In the genomic region with DNA sequence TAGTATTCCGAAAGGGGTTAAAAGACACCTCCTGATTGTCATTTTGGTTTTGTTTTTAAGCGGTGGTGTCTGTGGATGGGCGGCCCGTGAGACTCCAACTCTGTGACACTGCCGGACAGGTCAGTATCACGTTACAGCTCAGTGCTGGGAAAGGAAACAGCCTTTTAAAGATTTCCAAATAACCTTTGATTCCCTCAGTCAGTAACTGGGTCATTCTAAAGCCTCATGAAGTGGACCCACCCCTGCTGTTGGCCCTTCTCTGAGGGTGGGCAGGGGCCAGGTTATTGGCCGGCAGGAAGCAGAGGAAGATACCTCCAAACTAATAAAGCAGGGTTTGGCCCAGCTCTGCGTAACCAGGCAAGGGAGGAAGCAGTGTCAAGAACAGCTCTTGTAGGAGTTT, we compare ENCODE assay signal across 11 cellular contexts. TPM values are rescaled to one million over a fixed set of nuclear protein-coding genes. Genes with fewer than 3 reads are reported as not detected.
DNase-seq lines count a peak whose midpoint lies in the region; ATAC-seq and TF ChIP-seq lines count a peak whose summit lies in the region.
"Had no signal": no experiment of that assay in that cellular context is flagged by ENCODE, and none has a peak within 500 bp of the region (broad histone marks: within the 10 kb centered on the region; RNA-seq: fewer than 3 reads in every experiment).

No MANE protein-coding gene starts in this region.

- DNase-seq in IMR-90 = no peak
- DNase-seq in mesothelial cell of epicardium (ENCODE audit: low spot score in 2 of 2, unreplicated experiment in 2 of 2) = no peak
- no peak for DNase-seq in stomach
- DNase-seq in epidermal melanocyte (ENCODE audit: insufficient read length, low spot score) = no peak
- no peak for DNase-seq in stimulated activated CD8-positive, alpha-beta memory T cell treated with anti-CD3 and anti-CD28 coated beads, Interleukin-4, amount 100 ng/mL, for 48 hours
- no peak for DNase-seq in DMS114 treated with DMSO at 0.1 percent for 48 hours (lab: John Stamatoyannopoulos, UW; ENCODE audit: unreplicated experiment)
- DNase-seq: NCI-H1092 treated with DMSO at 0.1 percent for 48 hours, SW 1271 had no signal

- no peak for TF ChIP-seq EP300 in stomach (IDR thresholded peaks at IDR 0.05)

- H3K4me2 ChIP-seq in IMR-90 (ENCODE audit: low read depth, low read length) = peak overlapping the region; percentile 59; the same call in 1 of the 2 replicates

- H3K27ac ChIP-seq in IMR-90 (ENCODE audit: insufficient read depth, low read length) (no peak overlapping the region), cingulate gyrus (ENCODE audit: low read depth, low read length) (peak overlapping the region; percentile 95), stomach (peak overlapping the region; percentile 2 to 98 (median 95))
- H3K27ac ChIP-seq: neutrophil had no signal

- H3K4ac ChIP-seq in IMR-90 (ENCODE audit: low read depth, low read length) = no peak overlapping the region

- no peak overlapping the region for H2BK120ac ChIP-seq in IMR-90 (ENCODE audit: low read depth, low read length)

- H2BK15ac ChIP-seq in IMR-90 (ENCODE audit: low read depth, low read length) = no peak overlapping the region

- H3K9me1 ChIP-seq in IMR-90 (ENCODE audit: insufficient read depth, low read length) = no peaks in the 10 kb centered on the region

- H3K27ac Mint-ChIP-seq in mesothelial cell of epicardium = peak overlapping the region; percentile 86

- no peaks in the 10 kb centered on the region for H4K20me1 ChIP-seq in IMR-90 (ENCODE audit: insufficient read depth, low read length)

- intact Hi-C loops in IMR-90 (cut with micrococcal nuclease) (loop anchor here (5.0 to 10.0 kb wide), 2 partner anchors 225 to 517 kb away; no protein-coding TSS in a partner anchor), stomach (cut with DNase I; ENCODE audit: low total_unique reads) (loop anchor here (10.0 kb wide), 1 partner anchor 487 kb away; no protein-coding TSS in a partner anchor)

- no peak overlapping the region for H3K9ac ChIP-seq in IMR-90 (ENCODE audit: low read depth, low read length)

- H3K9me3 ChIP-seq in IMR-90 (ENCODE audit: control insufficient read depth, insufficient read depth, low read length) = no peaks in the 10 kb centered on the region
- H3K9me3 ChIP-seq in stomach = no peaks in the 10 kb centered on the region
- H3K9me3 ChIP-seq: neutrophil had no signal

- H2BK20ac ChIP-seq in IMR-90 (ENCODE audit: low read depth, low read length) = no peak overlapping the region

- TF ChIP-seq POLR2A in IMR-90 (IDR thresholded peaks at IDR 0.05; ENCODE audit: low read depth, low read length) = no peak
- no peak for TF ChIP-seq POLR2A in stomach (IDR thresholded peaks at IDR 0.05)

- H3K36me3 Mint-ChIP-seq in mesothelial cell of epicardium = peaks cover 20% of the 10 kb centered on the region

- no peak for TF ChIP-seq CTCF in IMR-90 (conservative IDR thresholded peaks at IDR 0.05; ENCODE audit: low read depth, low read length)
- TF ChIP-seq CTCF in mesothelial cell of epicardium (IDR thresholded peaks at IDR 0.05; ENCODE audit: unreplicated experiment) = no peak
- no peak for TF ChIP-seq CTCF in stomach (IDR thresholded peaks at IDR 0.05)

- peak overlapping the region; percentile 91 for H3K4me3 Mint-ChIP-seq in mesothelial cell of epicardium

- H3K9me3 Mint-ChIP-seq in mesothelial cell of epicardium = no peaks in the 10 kb centered on the region

- H2AK9ac ChIP-seq in IMR-90 (replicated peaks; ENCODE audit: low read depth, low read length, poor library complexity) = no peak overlapping the region

- dilution Hi-C loops in IMR-90 (cut with HindIII; ENCODE audit: low sequenced_read_pairs, unreplicated experiment) = no loop called here

- no peak overlapping the region for H4K5ac ChIP-seq in IMR-90 (ENCODE audit: low read depth, low read length)

- H2BK5ac ChIP-seq in IMR-90 (ENCODE audit: low read depth, low read length, poor library complexity, severe bottlenecking) = no peak overlapping the region

- POLR2A ChIA-PET in IMR-90 (lab: Charles Lee; ENCODE audit: unreplicated experiment) = no interaction called here

- H4K91ac ChIP-seq in IMR-90 (ENCODE audit: insufficient read depth, low read depth, low read length) = no peak overlapping the region

- H3K27me3 Mint-ChIP-seq in mesothelial cell of epicardium (ENCODE audit: low read depth) = no peaks in the 10 kb centered on the region

- 52% methylated on average over 5 of the region's 8 CpGs; no CpG with 5 or more reads in 1 of the 2 experiments for WGBS in IMR-90 (ENCODE audit: extremely low coverage in 2 of 2, insufficient read length in 1 of 2), 2 experiments
- WGBS in stomach, 5 donors = 49 to 58% (median 52%) methylated on average over 8 of the region's 8 CpGs

- H3K18ac ChIP-seq in IMR-90 (ENCODE audit: low read depth, low read length) = no peak overlapping the region

- no peaks in the 10 kb centered on the region; the same call in 1 of the 2 replicates for H3K4me1 ChIP-seq in IMR-90 (ENCODE audit: control insufficient read depth, insufficient read depth, low read length)
- H3K4me1 ChIP-seq in stomach = peaks cover 31 to 61% (median 46%) of the 10 kb centered on the region in 4 donors

- no peak overlapping the region for H3K23ac ChIP-seq in IMR-90 (ENCODE audit: low read depth, low read length)

- H2AK5ac ChIP-seq in IMR-90 (ENCODE audit: low read depth, low read length) = no peak overlapping the region

- no peak overlapping the region for H3K14ac ChIP-seq in IMR-90 (replicated peaks; ENCODE audit: low read depth, low read length)

- CTCF ChIA-PET in IMR-90 (lab: Yijun Ruan, JAX) = no interaction called here

- BruUV-seq in IMR-90 (replicated peaks; lab: Mats Ljungman, UMichigan) = no TSS peak

- no peak overlapping the region for H2AFZ ChIP-seq in IMR-90 (replicated peaks; ENCODE audit: low read length, poor library complexity)

- peaks cover 54% of the 10 kb centered on the region for H3K4me1 Mint-ChIP-seq in mesothelial cell of epicardium

- no peak for ATAC-seq in IMR-90 (ENCODE audit: low read depth)
- ATAC-seq in HG03280 (IDR thresholded peaks at IDR 0.05; ENCODE audit: unreplicated experiment) = no peak

- no peak for TF ChIP-seq RAD21 in IMR-90 (IDR thresholded peaks at IDR 0.05; ENCODE audit: low read length)

- H3K56ac ChIP-seq in IMR-90 (ENCODE audit: extremely low read depth, insufficient read depth, low read length) = no peak overlapping the region

- in situ Hi-C loops in IMR-90 (cut with MboI; ENCODE audit: low sequenced_read_pairs) = loop anchor here (10.0 kb wide), 1 partner anchor 497 kb away; no protein-coding TSS in a partner anchor

- no peak overlapping the region for H4K8ac ChIP-seq in IMR-90 (ENCODE audit: low read depth in 2 of 2, low read length in 2 of 2)

- no peaks in the 10 kb centered on the region for H3K79me1 ChIP-seq in IMR-90 (ENCODE audit: low read depth in 1 of 2, low read length in 2 of 2)

- peaks cover 8% of the 10 kb centered on the region for H3K27me3 ChIP-seq in IMR-90 (ENCODE audit: control insufficient read depth, insufficient read depth, low read length)
- no peaks in the 10 kb centered on the region for H3K27me3 ChIP-seq in stomach
- H3K27me3 ChIP-seq: neutrophil had no signal

- H3K4me3 ChIP-seq in IMR-90 (ENCODE audit: insufficient read depth, low read depth, low read length) (no peak overlapping the region; the same call in 1 of the 2 replicates), stomach (peak overlapping the region; percentile 73 to 94 (median 74))

- peaks cover 29% of the 10 kb centered on the region for H3K36me3 ChIP-seq in IMR-90 (ENCODE audit: control insufficient read depth, insufficient read depth, low read length)
- peaks cover 3 to 43% (median 33%) of the 10 kb centered on the region in 4 donors for H3K36me3 ChIP-seq in stomach

TF ChIP-seq in IMR-90, 13 proteins besides CTCF, POLR2A, EP300 and RAD21:
- no peak for TF ChIP-seq CHD1 (IDR thresholded peaks at IDR 0.05; ENCODE audit: low read depth, low read length)
- TF ChIP-seq RCOR1 (IDR thresholded peaks at IDR 0.05; ENCODE audit: insufficient replicate concordance, low read length) = no peak
- TF ChIP-seq SMC3 (IDR thresholded peaks at IDR 0.05; ENCODE audit: low read depth, low read length) = no peak
- TF ChIP-seq, protein P1, sequence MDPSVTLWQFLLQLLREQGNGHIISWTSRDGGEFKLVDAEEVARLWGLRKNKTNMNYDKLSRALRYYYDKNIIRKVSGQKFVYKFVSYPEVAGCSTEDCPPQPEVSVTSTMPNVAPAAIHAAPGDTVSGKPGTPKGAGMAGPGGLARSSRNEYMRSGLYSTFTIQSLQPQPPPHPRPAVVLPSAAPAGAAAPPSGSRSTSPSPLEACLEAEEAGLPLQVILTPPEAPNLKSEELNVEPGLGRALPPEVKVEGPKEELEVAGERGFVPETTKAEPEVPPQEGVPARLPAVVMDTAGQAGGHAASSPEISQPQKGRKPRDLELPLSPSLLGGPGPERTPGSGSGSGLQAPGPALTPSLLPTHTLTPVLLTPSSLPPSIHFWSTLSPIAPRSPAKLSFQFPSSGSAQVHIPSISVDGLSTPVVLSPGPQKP (IDR thresholded peaks at IDR 0.05; ENCODE audit: borderline replicate concordance, low read depth, low read length) = no peak
- no peak for TF ChIP-seq BHLHE40 (IDR thresholded peaks at IDR 0.05; ENCODE audit: low read depth, low read length)
- no peak for TF ChIP-seq MXI1 (IDR thresholded peaks at IDR 0.05; ENCODE audit: borderline replicate concordance, low read depth, low read length)
- no peak for TF ChIP-seq RFX5 (IDR thresholded peaks at IDR 0.05; ENCODE audit: low read depth, low read length)
- TF ChIP-seq USF2 (IDR thresholded peaks at IDR 0.05; ENCODE audit: low read depth, low read length) = no peak
- TF ChIP-seq MAZ (IDR thresholded peaks at IDR 0.05; ENCODE audit: borderline replicate concordance, low read depth, low read length) = no peak
- TF ChIP-seq MAFK (IDR thresholded peaks at IDR 0.05; ENCODE audit: low read depth, low read length) = no peak
- no peak for TF ChIP-seq FOS (IDR thresholded peaks at IDR 0.05; ENCODE audit: low read depth, low read length)
- no peak for TF ChIP-seq NFE2L2 (IDR thresholded peaks at IDR 0.05; ENCODE audit: low read depth, low read length)
- no peak for TF ChIP-seq CEBPB (IDR thresholded peaks at IDR 0.05; ENCODE audit: low read depth, low read length)

RNA-seq across cellular contexts. Expression of gene RHOU, which starts 2.3 kb away (rescaled TPM):
- 0.72 and 0.83 TPM in 2 replicates for total RNA-seq in IMR-90 (2012; rRNA removed)
- polyA plus RNA-seq in IMR-90 (2012; rRNA removed) = 0.27 and 0.44 TPM in 2 replicates
- 0.15 and 0.20 TPM in 2 replicates for polyA plus RNA-seq in IMR-90 (2012; cell fraction: cytosol; rRNA removed)
- 0.09 and 0.45 TPM in 2 replicates for polyA plus RNA-seq in IMR-90 (2012; cell fraction: nucleus; rRNA removed; ENCODE audit: low replicate concordance)
- 39.8 to 40.6 TPM (median 40.6 TPM) in 3 replicates for total RNA-seq in mesothelial cell of epicardium
- 10 to 100 TPM in 4 of 5 donors, 1 to 10 TPM in 1; 1.2 to 75.5 (median 30.0) TPM for total RNA-seq in stomach
- 10 to 100 TPM; 15.5 to 35.6 (median 16.9) TPM for polyA plus RNA-seq in stomach
